In the genomic region with DNA sequence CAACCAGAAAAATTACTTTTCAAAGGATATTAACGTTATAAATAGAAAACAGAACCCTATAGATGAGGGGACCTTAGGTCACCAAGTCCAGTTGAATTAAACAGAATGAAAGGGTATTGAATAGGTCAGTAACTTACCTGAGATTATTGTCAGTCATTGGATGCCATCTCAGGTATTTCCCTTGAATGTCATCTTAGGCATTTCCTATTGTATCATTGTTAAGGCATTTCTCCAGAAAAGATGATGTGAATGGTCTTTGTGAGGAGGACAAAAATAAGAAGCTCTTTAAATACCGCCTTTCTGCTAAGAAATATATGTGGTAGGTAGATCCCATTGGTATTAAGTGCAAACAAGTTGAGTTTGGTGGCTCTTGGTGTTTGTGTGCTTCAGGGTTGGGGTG, we compare ENCODE assay signal across 11 cellular contexts.
"Had no signal": no experiment of that assay in that cellular context is flagged by ENCODE, and none has a peak within 500 bp of the region (broad histone marks: within the 10 kb centered on the region; RNA-seq: fewer than 3 reads in every experiment).

No MANE protein-coding gene starts in this region.

- H3K9me3 ChIP-seq: esophagus muscularis mucosa, sigmoid colon, SJCRH30, thoracic aorta had no signal

- ATAC-seq: stimulated activated naive CD8-positive, alpha-beta T cell treated with anti-CD3 and anti-CD28 coated beads, Interleukin-15, amount 100 ng/mL, for 72 hours had no signal

- H3K27me3 ChIP-seq: esophagus muscularis mucosa, sigmoid colon, SJCRH30 had no signal

- H3K4me3 ChIP-seq: esophagus muscularis mucosa, sigmoid colon, SJCRH30, thoracic aorta had no signal

- H3K4me3 Mint-ChIP-seq: brain; nephron progenitor cell; stimulated activated naive CD8-positive, alpha-beta T cell treated with anti-CD3 and anti-CD28 coated beads, Interleukin-15, amount 100 ng/mL, for 72 hours had no signal

- H3K27ac ChIP-seq: esophagus muscularis mucosa, sigmoid colon, SJCRH30, thoracic aorta had no signal

- H3K27me3 Mint-ChIP-seq: brain; stimulated activated naive CD8-positive, alpha-beta T cell treated with anti-CD3 and anti-CD28 coated beads, Interleukin-15, amount 100 ng/mL, for 72 hours had no signal

- DNase-seq: activated CD8-positive, alpha-beta memory T cell treated with anti-CD3 and anti-CD28 coated beads for 24 hours; activated gamma-delta T cell; cerebellar nuclear complex; nephron progenitor cell; sigmoid colon; SJCRH30; stimulated activated CD4-positive, alpha-beta T cell treated with anti-CD3 and anti-CD28 coated beads, Interleukin-2, amount 100 ng/mL, for 48 hours; stimulated activated naive CD8-positive, alpha-beta T cell treated with anti-CD3 and anti-CD28 coated beads, Interleukin-15, amount 100 ng/mL, for 72 hours had no signal

- H3K27ac Mint-ChIP-seq: stimulated activated naive CD8-positive, alpha-beta T cell treated with anti-CD3 and anti-CD28 coated beads, Interleukin-15, amount 100 ng/mL, for 72 hours had no signal

- H3K9me3 Mint-ChIP-seq: stimulated activated naive CD8-positive, alpha-beta T cell treated with anti-CD3 and anti-CD28 coated beads, Interleukin-15, amount 100 ng/mL, for 72 hours had no signal

- H3K4me1 Mint-ChIP-seq: nephron progenitor cell had no signal
